Comparison of ENCODE assay signal across 12 cellular contexts in genomic region chr7:151046603-151047573, GRCh38. TPM values are rescaled to one million over a fixed set of nuclear protein-coding genes. Genes with fewer than 3 reads are reported as not detected.
DNase-seq lines count a peak whose midpoint lies in the region; ATAC-seq and TF ChIP-seq lines count a peak whose summit lies in the region.
"Had no signal": no experiment of that assay in that cellular context is flagged by ENCODE, and none has a peak within 500 bp of the region (broad histone marks: within the 10 kb centered on the region; RNA-seq: fewer than 3 reads in every experiment).

No MANE protein-coding gene starts in this region.

- H2BK120ac ChIP-seq in IMR-90 (ENCODE audit: low read depth, low read length): no peak overlapping the region

- no peak overlapping the region for H4K91ac ChIP-seq in IMR-90 (ENCODE audit: insufficient read depth, low read depth, low read length)

- in situ Hi-C loops in IMR-90 (cut with MboI; ENCODE audit: low sequenced_read_pairs): no loop called here

- H3K9ac ChIP-seq in IMR-90 (ENCODE audit: low read depth, low read length): no peak overlapping the region

- H3K9me3 Mint-ChIP-seq in nephron: no peaks in the 10 kb centered on the region
- no peaks in the 10 kb centered on the region for H3K9me3 Mint-ChIP-seq in osteocyte (ENCODE audit: unreplicated experiment)

- DNase-seq in DMS79 (lab: John Stamatoyannopoulos, UW): peak; percentile 33
- DNase-seq in IMR-90: peak; percentile 66
- DNase-seq in amniotic epithelial cell (ENCODE audit: low read depth): peak; percentile 69
- DNase-seq in LoVo (ENCODE audit: low spot score): no peak
- no peak for DNase-seq in osteocyte (ENCODE audit: extremely low spot score, unreplicated experiment)
- DNase-seq in NCI-H82 treated with DMSO at 0.1 percent for 48 hours (lab: John Stamatoyannopoulos, UW; ENCODE audit: unreplicated experiment): no peak
- DNase-seq: activated CD4-positive, alpha-beta T cell treated with anti-CD3 and anti-CD28 coated beads, Interleukin-2, amount 50 U/mL, for 4 hours; esophagus squamous epithelium; Karpas-422 had no signal

- H3K9me1 ChIP-seq in IMR-90 (ENCODE audit: insufficient read depth, low read length): peaks cover 6% of the 10 kb centered on the region; the same call in 1 of the 2 replicates

- H3K36me3 ChIP-seq in IMR-90 (ENCODE audit: control insufficient read depth, insufficient read depth, low read length): peaks cover 11% of the 10 kb centered on the region; the same call in 1 of the 2 replicates

- no peak overlapping the region for H4K5ac ChIP-seq in IMR-90 (ENCODE audit: low read depth, low read length)

- no peak overlapping the region for H3K23ac ChIP-seq in IMR-90 (ENCODE audit: low read depth, low read length)

- no peak overlapping the region for H3K4me3 Mint-ChIP-seq in nephron
- no peak overlapping the region for H3K4me3 Mint-ChIP-seq in osteocyte (ENCODE audit: unreplicated experiment)

- H3K27me3 Mint-ChIP-seq in nephron (ENCODE audit: low read depth) (peaks cover 16% of the 10 kb centered on the region), osteocyte (ENCODE audit: unreplicated experiment) (no peaks in the 10 kb centered on the region)

- no peak overlapping the region for H4K8ac ChIP-seq in IMR-90 (ENCODE audit: low read depth in 2 of 2, low read length in 2 of 2)

- peak overlapping the region; percentile 13; the same call in 1 of the 2 replicates for H3K4me2 ChIP-seq in IMR-90 (ENCODE audit: low read depth, low read length)

- H3K79me1 ChIP-seq in IMR-90 (ENCODE audit: low read depth in 1 of 2, low read length in 2 of 2): no peaks in the 10 kb centered on the region

- H3K36me3 Mint-ChIP-seq in nephron (ENCODE audit: low read depth): no peaks in the 10 kb centered on the region
- peaks cover 7% of the 10 kb centered on the region for H3K36me3 Mint-ChIP-seq in osteocyte (ENCODE audit: unreplicated experiment)

- H2BK5ac ChIP-seq in IMR-90 (ENCODE audit: low read depth, low read length, poor library complexity, severe bottlenecking): no peak overlapping the region

- H3K27me3 ChIP-seq in IMR-90 (ENCODE audit: control insufficient read depth, insufficient read depth, low read length): no peaks in the 10 kb centered on the region; the same call in 1 of the 2 replicates

- peaks cover 11% of the 10 kb centered on the region; the same call in 1 of the 2 replicates for H3K4me1 ChIP-seq in IMR-90 (ENCODE audit: control insufficient read depth, insufficient read depth, low read length)

- WGBS in IMR-90 (ENCODE audit: extremely low coverage in 2 of 2, insufficient read length in 1 of 2), 2 experiments: no CpG with 5 or more reads among the region's 14 CpGs

- ATAC-seq in IMR-90 (ENCODE audit: low read depth): peak; percentile 56

- no peak for TF ChIP-seq RAD21 in IMR-90 (IDR thresholded peaks at IDR 0.05; ENCODE audit: low read length)

- no peak overlapping the region for H2BK15ac ChIP-seq in IMR-90 (ENCODE audit: low read depth, low read length)

- CTCF ChIA-PET in IMR-90 (lab: Yijun Ruan, JAX): interaction anchor here (0.9 kb wide), 1 partner anchor 19 kb away, joined by 3 read pairs; the partner anchor contains the start of gene ABCB8

- H3K4ac ChIP-seq in IMR-90 (ENCODE audit: low read depth, low read length): no peak overlapping the region

- peaks cover 18% of the 10 kb centered on the region for H4K20me1 ChIP-seq in IMR-90 (ENCODE audit: insufficient read depth, low read length)

- no peak overlapping the region for H3K56ac ChIP-seq in IMR-90 (ENCODE audit: extremely low read depth, insufficient read depth, low read length)

- no peaks in the 10 kb centered on the region for H3K9me3 ChIP-seq in IMR-90 (ENCODE audit: control insufficient read depth, insufficient read depth, low read length)
- H3K9me3 ChIP-seq: esophagus squamous epithelium had no signal

- H3K4me1 Mint-ChIP-seq in nephron (peaks cover 10% of the 10 kb centered on the region), osteocyte (ENCODE audit: unreplicated experiment) (peaks cover 21% of the 10 kb centered on the region)

- H2AFZ ChIP-seq in IMR-90 (replicated peaks; ENCODE audit: low read length, poor library complexity): peak overlapping the region; percentile 68

- H2BK20ac ChIP-seq in IMR-90 (ENCODE audit: low read depth, low read length): no peak overlapping the region

- no peak overlapping the region for H3K14ac ChIP-seq in IMR-90 (replicated peaks; ENCODE audit: low read depth, low read length)

- no peak for TF ChIP-seq POLR2A in IMR-90 (IDR thresholded peaks at IDR 0.05; ENCODE audit: low read depth, low read length)

- no peak overlapping the region for H3K18ac ChIP-seq in IMR-90 (ENCODE audit: low read depth, low read length)

- no peak overlapping the region for H3K4me3 ChIP-seq in IMR-90 (ENCODE audit: insufficient read depth, low read depth, low read length)
- H3K4me3 ChIP-seq: esophagus squamous epithelium had no signal

- BruUV-seq in IMR-90 (replicated peaks; lab: Mats Ljungman, UMichigan): no TSS peak

- H3K27ac ChIP-seq in IMR-90 (ENCODE audit: insufficient read depth, low read length): peak overlapping the region; percentile 11; the same call in 1 of the 2 replicates
- H3K27ac ChIP-seq: esophagus squamous epithelium had no signal

- H2AK9ac ChIP-seq in IMR-90 (replicated peaks; ENCODE audit: low read depth, low read length, poor library complexity): peak overlapping the region; percentile 82

- intact Hi-C loops in IMR-90 (cut with micrococcal nuclease): no loop called here

- dilution Hi-C loops in IMR-90 (cut with HindIII; ENCODE audit: low sequenced_read_pairs, unreplicated experiment): no loop called here

- H3K27ac Mint-ChIP-seq in nephron (peak overlapping the region in 2 of 3 experiments; percentile 8 to 32), osteocyte (ENCODE audit: unreplicated experiment) (no peak overlapping the region)

- no peak for TF ChIP-seq CTCF in IMR-90 (conservative IDR thresholded peaks at IDR 0.05; ENCODE audit: low read depth, low read length)
- TF ChIP-seq CTCF in nephron (IDR thresholded peaks at IDR 0.05; ENCODE audit: unreplicated experiment in 3 of 3): no peak
- no peak for TF ChIP-seq CTCF in osteocyte (IDR thresholded peaks at IDR 0.05)

- 0 out of 2 replicates have a peak overlapping the region, but pooled peaks have one; percentile 8 for H2AK5ac ChIP-seq in IMR-90 (ENCODE audit: low read depth, low read length)

- POLR2A ChIA-PET in IMR-90 (lab: Charles Lee; ENCODE audit: unreplicated experiment): no interaction called here

TF ChIP-seq in IMR-90, 13 proteins besides CTCF, POLR2A, EP300 and RAD21 (continues in another document):
- no peak for TF ChIP-seq RCOR1 (IDR thresholded peaks at IDR 0.05; ENCODE audit: insufficient replicate concordance, low read length)
- no peak for TF ChIP-seq USF2 (IDR thresholded peaks at IDR 0.05; ENCODE audit: low read depth, low read length)
- TF ChIP-seq CHD1 (IDR thresholded peaks at IDR 0.05; ENCODE audit: low read depth, low read length): no peak
- no peak for TF ChIP-seq NFE2L2 (IDR thresholded peaks at IDR 0.05; ENCODE audit: low read depth, low read length)
- TF ChIP-seq ELK1 (IDR thresholded peaks at IDR 0.05; ENCODE audit: borderline replicate concordance, low read depth, low read length): no peak
- no peak for TF ChIP-seq BHLHE40 (IDR thresholded peaks at IDR 0.05; ENCODE audit: low read depth, low read length)
- no peak for TF ChIP-seq FOS (IDR thresholded peaks at IDR 0.05; ENCODE audit: low read depth, low read length)
- no peak for TF ChIP-seq MAZ (IDR thresholded peaks at IDR 0.05; ENCODE audit: borderline replicate concordance, low read depth, low read length)
- TF ChIP-seq CEBPB (IDR thresholded peaks at IDR 0.05; ENCODE audit: low read depth, low read length): no peak

RNA-seq across cellular contexts. Expression of gene ASIC3, which starts 1.4 kb away (rescaled TPM):
- total RNA-seq in IMR-90 (2012; rRNA removed) (not detected in 2 replicates), osteocyte (3.6 and 5.8 TPM in 2 replicates)
- polyA plus RNA-seq in IMR-90 (2012; rRNA removed): 0.70 and 0.74 TPM in 2 replicates
- polyA plus RNA-seq in IMR-90 (2012; cell fraction: cytosol; rRNA removed): 0.21 and 0.38 TPM in 2 replicates
- 4.8 and 9.1 TPM in 2 replicates for polyA plus RNA-seq in IMR-90 (2012; cell fraction: nucleus; rRNA removed; ENCODE audit: low replicate concordance)

RNA-seq across cellular contexts. Expression of gene CDK5, which starts 10.8 kb away (rescaled TPM):
- total RNA-seq in IMR-90 (2012; rRNA removed): 22.4 and 24.7 TPM in 2 replicates
- 34.8 and 45.6 TPM in 2 replicates for polyA plus RNA-seq in IMR-90 (2012; rRNA removed)
- 29.1 and 41.6 TPM in 2 replicates for polyA plus RNA-seq in IMR-90 (2012; cell fraction: cytosol; rRNA removed)
- polyA plus RNA-seq in IMR-90 (2012; cell fraction: nucleus; rRNA removed; ENCODE audit: low replicate concordance): 16.0 and 19.1 TPM in 2 replicates
- total RNA-seq in osteocyte: 18.8 and 23.7 TPM in 2 replicates

RNA-seq across cellular contexts. Expression of gene SLC4A2, which starts 12.5 kb away (rescaled TPM):
- 25.3 and 29.6 TPM in 2 replicates for total RNA-seq in IMR-90 (2012; rRNA removed)
- polyA plus RNA-seq in IMR-90 (2012; rRNA removed): 91.0 and 112 TPM in 2 replicates
- 70.2 and 89.3 TPM in 2 replicates for polyA plus RNA-seq in IMR-90 (2012; cell fraction: cytosol; rRNA removed)
- 205 and 510 TPM in 2 replicates for polyA plus RNA-seq in IMR-90 (2012; cell fraction: nucleus; rRNA removed; ENCODE audit: low replicate concordance)
- total RNA-seq in osteocyte: 289 and 297 TPM in 2 replicates

RNA-seq across cellular contexts. Expression of gene ABCB8, which starts 18.6 kb away (rescaled TPM):
- total RNA-seq in IMR-90 (2012; rRNA removed) (14.7 and 16.3 TPM in 2 replicates), osteocyte (38.1 and 39.7 TPM in 2 replicates)
- polyA plus RNA-seq in IMR-90 (2012; rRNA removed): 26.8 and 27.5 TPM in 2 replicates
- polyA plus RNA-seq in IMR-90 (2012; cell fraction: cytosol; rRNA removed): 13.0 and 25.1 TPM in 2 replicates
- 62.3 and 128 TPM in 2 replicates for polyA plus RNA-seq in IMR-90 (2012; cell fraction: nucleus; rRNA removed; ENCODE audit: low replicate concordance)

RNA-seq across cellular contexts. Expression of gene ATG9B, which starts 22.6 kb away (rescaled TPM):
- total RNA-seq in IMR-90 (2012; rRNA removed) (0.18 TPM in 1 of 2 replicates, not detected in the other), osteocyte (0.11 and 0.39 TPM in 2 replicates)
- 0.91 and 1.1 TPM in 2 replicates for polyA plus RNA-seq in IMR-90 (2012; rRNA removed)
- polyA plus RNA-seq in IMR-90 (2012; cell fraction: cytosol; rRNA removed): 0.22 and 0.49 TPM in 2 replicates
- polyA plus RNA-seq in IMR-90 (2012; cell fraction: nucleus; rRNA removed; ENCODE audit: low replicate concordance): 3.2 and 5.6 TPM in 2 replicates
- total RNA-seq: posterior vena cava, urinary bladder had no signal

Comparison
In these comparisons a context has a peak if more than half of its experiments do, and no peak if none do; other contexts are left out.
1. DNase-seq: peak in DMS79 (single experiment), IMR-90 (single experiment) and amniotic epithelial cell (single experiment); none in LoVo (single experiment), osteocyte (single experiment) and NCI-H82 treated with DMSO at 0.1 percent for 48 hours (single experiment).